In the genomic region with DNA sequence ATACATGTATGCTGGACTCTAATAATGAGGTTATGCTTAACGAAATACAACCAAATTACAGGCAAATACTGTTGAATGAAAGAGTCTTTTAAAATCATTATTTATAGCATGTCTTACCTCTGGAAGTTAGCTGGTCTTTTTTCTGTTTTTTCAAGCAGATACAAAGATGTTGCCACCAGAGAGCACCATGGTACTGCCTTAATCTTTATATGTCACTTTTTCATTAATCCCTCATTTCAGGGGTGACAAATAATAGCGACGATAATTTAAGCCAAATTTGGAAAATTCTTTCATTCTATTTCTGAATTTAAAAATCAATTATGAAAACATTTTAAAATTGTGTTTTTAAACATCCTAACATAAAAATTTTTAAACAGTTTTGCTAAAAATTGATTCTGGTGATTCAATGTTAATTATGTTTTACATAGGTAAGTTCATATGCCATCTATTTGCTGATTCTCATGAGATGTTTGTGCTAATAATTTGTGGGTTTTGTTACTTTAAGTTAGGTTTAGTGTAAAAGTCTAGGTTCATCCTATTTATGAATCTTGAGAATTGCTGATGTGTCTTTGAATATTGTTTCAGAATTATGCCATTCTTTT, we compare ENCODE assay signal across 9 cellular contexts.
DNase-seq lines count a peak whose midpoint lies in the region; ATAC-seq and TF ChIP-seq lines count a peak whose summit lies in the region.
"Had no signal": no experiment of that assay in that cellular context is flagged by ENCODE, and none has a peak within 500 bp of the region (broad histone marks: within the 10 kb centered on the region; RNA-seq: fewer than 3 reads in every experiment).

No MANE protein-coding gene starts in this region.

- ATAC-seq in lower lobe of right lung, result peak in 1 of 2 donors; percentile 50
- ATAC-seq in GM21529 (IDR thresholded peaks at IDR 0.05; ENCODE audit: unreplicated experiment), result no peak
- no peak for ATAC-seq in HG03097 (IDR thresholded peaks at IDR 0.05; ENCODE audit: low FRiP score, unreplicated experiment)

- no peaks in the 10 kb centered on the region for H3K36me3 ChIP-seq in ascending aorta
- H3K36me3 ChIP-seq in lower lobe of right lung, result no peaks in the 10 kb centered on the region
- H3K36me3 ChIP-seq in Peyer's patch, result no peaks in the 10 kb centered on the region

- H3K27ac ChIP-seq in C4-2B, result no peak overlapping the region
- H3K27ac ChIP-seq in ascending aorta, result no peak overlapping the region
- no peak overlapping the region for H3K27ac ChIP-seq in lower lobe of right lung
- H3K27ac ChIP-seq in Peyer's patch, result no peak overlapping the region

- no peak overlapping the region for H3K4me3 ChIP-seq in ascending aorta
- H3K4me3 ChIP-seq in lower lobe of right lung, result no peak overlapping the region
- no peak overlapping the region for H3K4me3 ChIP-seq in Peyer's patch

- H3K4me1 ChIP-seq in ascending aorta, result no peaks in the 10 kb centered on the region
- H3K4me1 ChIP-seq in lower lobe of right lung, result no peaks in the 10 kb centered on the region
- H3K4me1 ChIP-seq in Peyer's patch, result no peaks in the 10 kb centered on the region

- intact Hi-C loops in ascending aorta (cut with DNase I), result loop anchor here (2.0 kb wide), 2 partner anchors 219 to 517 kb away; no protein-coding TSS in a partner anchor
- intact Hi-C loops in lower lobe of right lung (cut with DNase I), result no loop called here

- no peaks in the 10 kb centered on the region for H3K9me3 ChIP-seq in ascending aorta
- H3K9me3 ChIP-seq in lower lobe of right lung, result no peaks in the 10 kb centered on the region
- H3K9me3 ChIP-seq in Peyer's patch, result no peaks in the 10 kb centered on the region

- H3K27me3 ChIP-seq in ascending aorta, result no peaks in the 10 kb centered on the region
- no peaks in the 10 kb centered on the region for H3K27me3 ChIP-seq in lower lobe of right lung (ENCODE audit: low read depth)
- no peaks in the 10 kb centered on the region for H3K27me3 ChIP-seq in Peyer's patch

- peak; percentile 4 to 6 for DNase-seq in Kasumi-1 (lab: John Stamatoyannopoulos, UW)
- no peak for DNase-seq in ascending aorta (ENCODE audit: low spot score in 2 of 2)
- no peak for DNase-seq in lower lobe of right lung
- no peak for DNase-seq in Peyer's patch
- no peak for DNase-seq in NCI-H146 treated with DMSO at 0.1 percent for 48 hours (lab: John Stamatoyannopoulos, UW; ENCODE audit: unreplicated experiment)
- DNase-seq: activated CD4-positive, alpha-beta T cell treated with anti-CD3 and anti-CD28 coated beads, Interleukin-2, amount 50 U/mL, for 48 hours had no signal

- TF ChIP-seq POLR2A in Peyer's patch (IDR thresholded peaks at IDR 0.05), result no peak

- TF ChIP-seq CTCF in C4-2B (conservative IDR thresholded peaks at IDR 0.05), result peak; percentile 73
- TF ChIP-seq CTCF in ascending aorta (IDR thresholded peaks at IDR 0.05), result peak in 2 of 3 experiments; percentile 9 to 14
- peak; percentile 34 for TF ChIP-seq CTCF in lower lobe of right lung (IDR thresholded peaks at IDR 0.05)
- peak in 3 of 6 experiments; percentile 17 to 29 (median 20) for TF ChIP-seq CTCF in Peyer's patch (IDR thresholded peaks at IDR 0.05)

Comparison
In these comparisons a context has a peak if more than half of its experiments do, and no peak if none do; other contexts are left out.
1. DNase-seq: peak in Kasumi-1 (2 of 2); none in ascending aorta (0 of 2), lower lobe of right lung (single experiment), Peyer's patch (0 of 3) and NCI-H146 treated with DMSO at 0.1 percent for 48 hours (single experiment).